ENCODE assay signal across 23 cellular contexts in genomic region chr6:160034346-160034930, GRCh38.
DNase-seq lines count a peak whose midpoint lies in the region; ATAC-seq and TF ChIP-seq lines count a peak whose summit lies in the region.
"Had no signal": no experiment of that assay in that cellular context is flagged by ENCODE, and none has a peak within 500 bp of the region (broad histone marks: within the 10 kb centered on the region; RNA-seq: fewer than 3 reads in every experiment).

No MANE protein-coding gene starts in this region.

- peak overlapping the region in 2 of 3 donors; percentile 44 to 77 for H3K27ac Mint-ChIP-seq in CD4-positive, CD25-positive, alpha-beta regulatory T cell
- H3K27ac Mint-ChIP-seq: HFFc6, IgD-negative memory B cell had no signal

- no peak overlapping the region for H3K4me3 ChIP-seq in CD4-positive, CD25-positive, alpha-beta regulatory T cell (ENCODE audit: low read depth, low read length)
- no peak overlapping the region for H3K4me3 ChIP-seq in fibroblast of mammary gland (ENCODE audit: control insufficient read depth, low read depth, low read length)
- H3K4me3 ChIP-seq in right lobe of liver = no peak overlapping the region

- H3K4me3 Mint-ChIP-seq in CD4-positive, CD25-positive, alpha-beta regulatory T cell = no peak overlapping the region
- H3K4me3 Mint-ChIP-seq: HFFc6, IgD-negative memory B cell had no signal

- no peak for ATAC-seq in CD4-positive, CD25-positive, alpha-beta regulatory T cell (ENCODE audit: low read depth in 2 of 2)
- ATAC-seq in right lobe of liver = peak; percentile 58 to 79 (median 64)
- no peak for ATAC-seq in HG03196 (IDR thresholded peaks at IDR 0.05; ENCODE audit: unreplicated experiment)
- no peak for ATAC-seq in HG03520 (IDR thresholded peaks at IDR 0.05; ENCODE audit: unreplicated experiment)
- ATAC-seq in GM19397 (IDR thresholded peaks at IDR 0.05; ENCODE audit: unreplicated experiment) = no peak

- peaks cover 0 to 27% (median 26%) of the 10 kb centered on the region in 4 donors for H3K4me1 Mint-ChIP-seq in CD4-positive, CD25-positive, alpha-beta regulatory T cell

- no peaks in the 10 kb centered on the region for H3K9me3 ChIP-seq in CD4-positive, CD25-positive, alpha-beta regulatory T cell (ENCODE audit: control insufficient read depth in 2 of 2, low read length in 2 of 2)
- no peaks in the 10 kb centered on the region for H3K9me3 ChIP-seq in right lobe of liver

- no peak for DNase-seq in CD4-positive, CD25-positive, alpha-beta regulatory T cell
- DNase-seq in RWPE1 (ENCODE audit: low spot score) (no peak), fibroblast of mammary gland (ENCODE audit: low read depth) (peak; percentile 45), right lobe of liver (peak in 1 of 3 donors; percentile 52)
- DNase-seq: AML-193; DMS79 treated with DMSO at 0.1 percent for 48 hours; H7; HFFc6; Kasumi-1; MM.1S; NCI-H1105; NCI-H1694; NCI-H2081 treated with DMSO at 0.1 percent for 48 hours; NCI-H446 treated with DMSO at 0.1 percent for 48 hours; NCI-H748 treated with DMSO at 0.1 percent for 48 hours; NK-92 treated with Interleukin-12 subunit alpha and Interleukin-12 subunit beta, amount 100 ng/mL, for 24 hours; OCI-M1; SIG-M5 had no signal

- H3K36me3 ChIP-seq in CD4-positive, CD25-positive, alpha-beta regulatory T cell (ENCODE audit: control insufficient read depth, insufficient read depth, low read length) = peaks cover 73% of the 10 kb centered on the region
- peaks cover 0 to 50% (median 10%) of the 10 kb centered on the region in 4 donors for H3K36me3 ChIP-seq in right lobe of liver

- TF ChIP-seq POLR2A in right lobe of liver (IDR thresholded peaks at IDR 0.05) = no peak

- peaks cover 6% of the 10 kb centered on the region for H3K4me1 ChIP-seq in CD4-positive, CD25-positive, alpha-beta regulatory T cell (ENCODE audit: control insufficient read depth, insufficient read depth, low read length, poor library complexity, severe bottlenecking)
- peaks cover 0 to 25% (median 7%) of the 10 kb centered on the region in 4 donors for H3K4me1 ChIP-seq in right lobe of liver

- H3K9me3 Mint-ChIP-seq in CD4-positive, CD25-positive, alpha-beta regulatory T cell = no peaks in the 10 kb centered on the region
- H3K9me3 Mint-ChIP-seq: HFFc6, IgD-negative memory B cell had no signal

- intact Hi-C loops in right lobe of liver (cut with DNase I) = no loop called here

- peaks cover 69% of the 10 kb centered on the region for H3K36me3 Mint-ChIP-seq in CD4-positive, CD25-positive, alpha-beta regulatory T cell

- POLR2A ChIA-PET in RWPE1 (lab: Yijun Ruan, JAX; ENCODE audit: low non-redundant PET) = no interaction called here

- WGBS in right lobe of liver (ENCODE audit: insufficient coverage, low coverage, low lambda C conversion rate, missing lambda C conversion rate) = 77% methylated on average over 9 of the region's 9 CpGs

- no peak for TF ChIP-seq CTCF in RWPE1 (conservative IDR thresholded peaks at IDR 0.05; ENCODE audit: low read depth)
- TF ChIP-seq CTCF in fibroblast of mammary gland (conservative IDR thresholded peaks at IDR 0.05; ENCODE audit: control insufficient read depth, insufficient read depth, low read depth, low read length) = no peak
- no peak for TF ChIP-seq CTCF in right lobe of liver (IDR thresholded peaks at IDR 0.05)

- CTCF ChIA-PET in RWPE1 (lab: Yijun Ruan, JAX) = no interaction called here

- H3K27ac ChIP-seq in CD4-positive, CD25-positive, alpha-beta regulatory T cell (ENCODE audit: insufficient read depth, low read length, poor library complexity, severe bottlenecking) = no peak overlapping the region
- peak overlapping the region; percentile 98 for H3K27ac ChIP-seq in RWPE1
- peak overlapping the region in 2 of 3 donors; percentile 4 to 28 for H3K27ac ChIP-seq in right lobe of liver
- H3K27ac ChIP-seq: HL-60 had no signal

- no peaks in the 10 kb centered on the region for H3K27me3 Mint-ChIP-seq in CD4-positive, CD25-positive, alpha-beta regulatory T cell
- H3K27me3 Mint-ChIP-seq: IgD-negative memory B cell had no signal

- no peaks in the 10 kb centered on the region for H3K27me3 ChIP-seq in CD4-positive, CD25-positive, alpha-beta regulatory T cell (ENCODE audit: control insufficient read depth, insufficient read depth, low read length)
- H3K27me3 ChIP-seq in right lobe of liver = no peaks in the 10 kb centered on the region

Comparison
In these comparisons a context has a peak if more than half of its experiments do, and no peak if none do; other contexts are left out.
1. ATAC-seq: peak in right lobe of liver (4 of 4); none in CD4-positive, CD25-positive, alpha-beta regulatory T cell (0 of 2), HG03196 (single experiment), HG03520 (single experiment) and GM19397 (single experiment).